2 cellular contexts compared by ENCODE assay signal in the genomic region with DNA sequence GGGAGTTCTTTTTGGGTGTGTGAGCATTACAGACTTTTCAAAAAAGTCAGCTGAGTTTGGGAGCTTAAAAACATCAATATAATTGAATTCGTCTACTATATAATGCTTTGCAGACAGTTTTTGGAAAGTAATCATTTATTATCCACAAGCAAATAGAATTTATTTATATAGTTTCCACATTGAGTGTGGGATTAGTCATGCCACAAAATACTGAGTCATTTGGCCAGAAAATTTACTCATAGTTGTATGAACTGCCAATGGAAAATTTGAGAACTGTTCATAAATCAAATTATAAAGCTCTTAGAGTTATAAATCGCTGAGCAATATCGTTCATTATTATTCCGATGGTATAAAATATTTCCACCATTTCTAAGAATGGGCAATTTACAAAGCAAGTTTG.
A peak's percentile ranks its signal among the peaks of the same experiment; 100 is the strongest.
TF ChIP-seq lines count a peak whose summit lies in the region.

No MANE protein-coding gene starts in this region.

TF ChIP-seq in A549, 52 proteins besides CTCF, POLR2A, EP300 and RAD21 (continued from another document):
- TF ChIP-seq JUNB (IDR thresholded peaks at IDR 0.05) = peak; percentile 48; the same call in 1 of the 2 replicates

TF ChIP-seq in HCT116, 20 proteins besides CTCF, POLR2A, EP300 and RAD21 (continued from another document):
- TF ChIP-seq, protein P1, sequence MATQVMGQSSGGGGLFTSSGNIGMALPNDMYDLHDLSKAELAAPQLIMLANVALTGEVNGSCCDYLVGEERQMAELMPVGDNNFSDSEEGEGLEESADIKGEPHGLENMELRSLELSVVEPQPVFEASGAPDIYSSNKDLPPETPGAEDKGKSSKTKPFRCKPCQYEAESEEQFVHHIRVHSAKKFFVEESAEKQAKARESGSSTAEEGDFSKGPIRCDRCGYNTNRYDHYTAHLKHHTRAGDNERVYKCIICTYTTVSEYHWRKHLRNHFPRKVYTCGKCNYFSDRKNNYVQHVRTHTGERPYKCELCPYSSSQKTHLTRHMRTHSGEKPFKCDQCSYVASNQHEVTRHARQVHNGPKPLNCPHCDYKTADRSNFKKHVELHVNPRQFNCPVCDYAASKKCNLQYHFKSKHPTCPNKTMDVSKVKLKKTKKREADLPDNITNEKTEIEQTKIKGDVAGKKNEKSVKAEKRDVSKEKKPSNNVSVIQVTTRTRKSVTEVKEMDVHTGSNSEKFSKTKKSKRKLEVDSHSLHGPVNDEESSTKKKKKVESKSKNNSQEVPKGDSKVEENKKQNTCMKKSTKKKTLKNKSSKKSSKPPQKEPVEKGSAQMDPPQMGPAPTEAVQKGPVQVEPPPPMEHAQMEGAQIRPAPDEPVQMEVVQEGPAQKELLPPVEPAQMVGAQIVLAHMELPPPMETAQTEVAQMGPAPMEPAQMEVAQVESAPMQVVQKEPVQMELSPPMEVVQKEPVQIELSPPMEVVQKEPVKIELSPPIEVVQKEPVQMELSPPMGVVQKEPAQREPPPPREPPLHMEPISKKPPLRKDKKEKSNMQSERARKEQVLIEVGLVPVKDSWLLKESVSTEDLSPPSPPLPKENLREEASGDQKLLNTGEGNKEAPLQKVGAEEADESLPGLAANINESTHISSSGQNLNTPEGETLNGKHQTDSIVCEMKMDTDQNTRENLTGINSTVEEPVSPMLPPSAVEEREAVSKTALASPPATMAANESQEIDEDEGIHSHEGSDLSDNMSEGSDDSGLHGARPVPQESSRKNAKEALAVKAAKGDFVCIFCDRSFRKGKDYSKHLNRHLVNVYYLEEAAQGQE (IDR thresholded peaks at IDR 0.05; ENCODE audit: low read depth) = no peak
- TF ChIP-seq EZH2 (IDR thresholded peaks at IDR 0.05) = no peak
- TF ChIP-seq TCF7L2 (IDR thresholded peaks at IDR 0.05; ENCODE audit: borderline replicate concordance, extremely low read depth, insufficient read depth, insufficient read length) = no peak
- TF ChIP-seq EZH2phosphoT487 (IDR thresholded peaks at IDR 0.05; ENCODE audit: borderline replicate concordance) = no peak
- peak; percentile 35; the same call in 1 of the 2 replicates for TF ChIP-seq EGR1 (IDR thresholded peaks at IDR 0.05; ENCODE audit: low read depth)
- TF ChIP-seq ZNF274 (IDR thresholded peaks at IDR 0.05; ENCODE audit: low read depth, low read length) = no peak
- TF ChIP-seq FOSL1 (IDR thresholded peaks at IDR 0.05; ENCODE audit: low read depth) = peak; percentile 92
- no peak for TF ChIP-seq ELF1 (IDR thresholded peaks at IDR 0.05; ENCODE audit: borderline replicate concordance, low read depth)
- peak; percentile 38; the same call in 1 of the 2 replicates for TF ChIP-seq SRF (IDR thresholded peaks at IDR 0.05; ENCODE audit: low read depth)
- no peak for TF ChIP-seq YY1 (IDR thresholded peaks at IDR 0.05; ENCODE audit: extremely low read depth, insufficient replicate concordance, low read depth, low read length)
- TF ChIP-seq, protein P2, sequence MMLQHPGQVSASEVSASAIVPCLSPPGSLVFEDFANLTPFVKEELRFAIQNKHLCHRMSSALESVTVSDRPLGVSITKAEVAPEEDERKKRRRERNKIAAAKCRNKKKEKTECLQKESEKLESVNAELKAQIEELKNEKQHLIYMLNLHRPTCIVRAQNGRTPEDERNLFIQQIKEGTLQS (IDR thresholded peaks at IDR 0.05) = no peak
- TF ChIP-seq SP1 (IDR thresholded peaks at IDR 0.05; ENCODE audit: low read depth) = peak; percentile 51; the same call in 1 of the 2 replicates
- TF ChIP-seq JUND (IDR thresholded peaks at IDR 0.05) = peak; percentile 79
- TF ChIP-seq, protein P3, sequence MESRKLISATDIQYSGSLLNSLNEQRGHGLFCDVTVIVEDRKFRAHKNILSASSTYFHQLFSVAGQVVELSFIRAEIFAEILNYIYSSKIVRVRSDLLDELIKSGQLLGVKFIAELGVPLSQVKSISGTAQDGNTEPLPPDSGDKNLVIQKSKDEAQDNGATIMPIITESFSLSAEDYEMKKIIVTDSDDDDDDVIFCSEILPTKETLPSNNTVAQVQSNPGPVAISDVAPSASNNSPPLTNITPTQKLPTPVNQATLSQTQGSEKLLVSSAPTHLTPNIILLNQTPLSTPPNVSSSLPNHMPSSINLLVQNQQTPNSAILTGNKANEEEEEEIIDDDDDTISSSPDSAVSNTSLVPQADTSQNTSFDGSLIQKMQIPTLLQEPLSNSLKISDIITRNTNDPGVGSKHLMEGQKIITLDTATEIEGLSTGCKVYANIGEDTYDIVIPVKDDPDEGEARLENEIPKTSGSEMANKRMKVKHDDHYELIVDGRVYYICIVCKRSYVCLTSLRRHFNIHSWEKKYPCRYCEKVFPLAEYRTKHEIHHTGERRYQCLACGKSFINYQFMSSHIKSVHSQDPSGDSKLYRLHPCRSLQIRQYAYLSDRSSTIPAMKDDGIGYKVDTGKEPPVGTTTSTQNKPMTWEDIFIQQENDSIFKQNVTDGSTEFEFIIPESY (IDR thresholded peaks at IDR 0.05; ENCODE audit: extremely low read depth, insufficient replicate concordance, low read length) = no peak
- no peak for TF ChIP-seq CEBPB (IDR thresholded peaks at IDR 0.05; ENCODE audit: low read depth)
- TF ChIP-seq SIN3A (IDR thresholded peaks at IDR 0.05; ENCODE audit: low read depth) = no peak
- TF ChIP-seq, protein P4, sequence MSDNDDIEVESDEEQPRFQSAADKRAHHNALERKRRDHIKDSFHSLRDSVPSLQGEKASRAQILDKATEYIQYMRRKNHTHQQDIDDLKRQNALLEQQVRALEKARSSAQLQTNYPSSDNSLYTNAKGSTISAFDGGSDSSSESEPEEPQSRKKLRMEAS (IDR thresholded peaks at IDR 0.05) = no peak
- TF ChIP-seq POLR2AphosphoS5 (IDR thresholded peaks at IDR 0.05; ENCODE audit: low read depth, low read length) = no peak
